In the genomic region with DNA sequence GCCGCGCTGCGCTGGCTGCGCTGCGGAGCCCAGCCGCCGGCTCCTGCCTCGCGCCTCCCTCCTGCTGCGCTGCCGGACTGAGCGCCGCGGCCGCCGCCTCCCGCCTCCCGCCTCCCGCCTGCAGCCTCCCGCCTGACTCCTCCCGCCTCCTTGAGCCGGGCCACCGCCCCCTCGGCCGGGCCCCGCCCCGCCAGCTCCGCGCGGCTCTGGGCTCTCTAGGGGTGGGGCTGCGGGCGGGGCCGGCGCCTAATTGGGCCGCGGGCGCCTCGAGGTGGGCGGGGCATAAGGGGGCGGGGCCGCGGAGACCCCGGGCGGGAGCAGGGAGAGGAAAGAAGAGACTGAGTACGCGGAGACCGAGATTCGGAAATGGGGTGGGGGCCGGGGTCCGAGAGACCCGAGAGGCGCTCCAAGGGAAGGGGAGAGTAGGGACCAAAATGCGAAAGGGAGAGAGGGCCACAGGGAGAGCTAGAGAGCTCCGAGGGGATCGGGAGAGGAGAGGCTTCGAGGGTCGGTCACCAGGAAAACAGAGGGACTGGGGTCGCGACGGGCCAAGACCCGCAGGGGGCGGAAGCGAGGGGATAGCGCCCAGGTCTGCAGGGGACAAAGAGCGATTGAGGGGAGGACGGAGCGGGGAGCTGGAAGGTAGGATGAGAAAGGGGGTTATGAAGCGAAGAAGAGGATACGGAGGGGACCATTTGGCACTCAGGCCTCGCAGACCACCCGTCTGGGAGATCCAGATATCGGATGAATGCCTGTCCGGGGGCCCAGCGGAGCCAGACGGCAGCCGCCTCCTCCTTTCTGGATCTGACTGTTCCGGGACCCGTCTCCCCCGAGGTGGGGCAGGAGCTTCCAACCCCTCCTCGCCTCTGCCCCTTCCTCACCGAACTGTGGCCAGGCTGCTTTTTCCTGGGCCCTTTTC, we compare ENCODE assay signal across 8 cellular contexts. TPM values are rescaled to one million over a fixed set of nuclear protein-coding genes. Genes with fewer than 3 reads are reported as not detected.
DNase-seq lines count a peak whose midpoint lies in the region; ATAC-seq and TF ChIP-seq lines count a peak whose summit lies in the region.

A gene (minus strand): TSS at position 79 of the 919 bp plus-strand sequence. CDS start 255 bp downstream, outside the sequence.

- no peaks in the 10 kb centered on the region for H3K9me3 ChIP-seq in mucosa of descending colon

- H3K4me3 ChIP-seq in epithelial cell of esophagus (ENCODE audit: low read length), result peak within 1 kb of the TSS; percentile 45
- no peak within 1 kb of the TSS for H3K4me3 ChIP-seq in mucosa of descending colon

- H3K36me3 ChIP-seq in mucosa of descending colon (ENCODE audit: low read depth), result no peaks in the 10 kb centered on the region

- DNase-seq in C1 segment of cervical spinal cord (lab: John Stamatoyannopoulos, UW) (peak in 12 of 14 donors; percentile 19 to 87 (median 63)), HS-27A (ENCODE audit: low read depth) (peak; percentile 23), NOMO-1 (lab: John Stamatoyannopoulos, UW; ENCODE audit: unreplicated experiment in 2 of 2) (peak; percentile 83 to 94), epithelial cell of esophagus (ENCODE audit: low read depth) (peak; percentile 92), mucosa of descending colon (peak; percentile 91 to 95 (median 92))
- DNase-seq in activated CD8-positive, alpha-beta memory T cell treated with anti-CD3 and anti-CD28 coated beads, Interleukin-2, amount 50 U/mL, for 4 hours, result peak; percentile 90
- DNase-seq in stimulated activated CD8-positive, alpha-beta memory T cell treated with anti-CD3 and anti-CD28 coated beads, Interleukin-15, amount 100 ng/mL, for 48 hours (ENCODE audit: low read depth in 2 of 2), result peak; percentile 86

- peaks cover 23% of the 10 kb centered on the region for H3K4me1 ChIP-seq in mucosa of descending colon (ENCODE audit: low read depth)

- ATAC-seq in GM19452 (IDR thresholded peaks at IDR 0.05; ENCODE audit: unreplicated experiment), result peak; percentile 84
- peak; percentile 99 for ATAC-seq in mucosa of descending colon

- intact Hi-C loops in mucosa of descending colon (cut with DNase I, micrococcal nuclease), result no loop called here

- TF ChIP-seq CTCF in epithelial cell of esophagus (IDR thresholded peaks at IDR 0.05; ENCODE audit: insufficient read depth, low read depth, low read length, missing control alignments), result no peak
- TF ChIP-seq CTCF in mucosa of descending colon (IDR thresholded peaks at IDR 0.05), result no peak

RNA-seq across cellular contexts. Expression of the gene that starts here (rescaled TPM):
- 1 to 10 TPM in 1 of 3 donors, under 1 TPM in 2; 0.29 to 6.5 (median 0.60) TPM for total RNA-seq in mucosa of descending colon

Comparison
In these comparisons a context has a peak if more than half of its experiments do, and no peak if none do; other contexts are left out.
1. DNase-seq: peak in every context shown above with its lines; median percentile 92 in epithelial cell of esophagus; 92 in mucosa of descending colon; 90 in activated CD8-positive, alpha-beta memory T cell treated with anti-CD3 and anti-CD28 coated beads, Interleukin-2, amount 50 U/mL, for 4 hours; 88 in NOMO-1; 86 in stimulated activated CD8-positive, alpha-beta memory T cell treated with anti-CD3 and anti-CD28 coated beads, Interleukin-15, amount 100 ng/mL, for 48 hours; 63 in C1 segment of cervical spinal cord; 23 in HS-27A.